ENCODE assay signal across 1 cellular context in genomic region chr2:166163775-166164174, GRCh38.
TF ChIP-seq lines count a peak whose summit lies in the region.

No MANE protein-coding gene starts in this region.

TF ChIP-seq in HepG2, 621 proteins besides CTCF, POLR2A, EP300 and RAD21 (continued from another document and continues in another):
- TF ChIP-seq TFE3 (CRISPR knock-in tag; IDR thresholded peaks at IDR 0.05): no peak
- TF ChIP-seq MED1 (CRISPR knock-in tag; IDR thresholded peaks at IDR 0.05): peak; percentile 39; the same call in 1 of the 2 replicates
- TF ChIP-seq PRDM15 (CRISPR knock-in tag; IDR thresholded peaks at IDR 0.05): no peak
- TF ChIP-seq ZNF121 (CRISPR knock-in tag; IDR thresholded peaks at IDR 0.05): 0 out of 2 replicates have a peak, but pooled peaks have one; percentile 29
- TF ChIP-seq SMYD3 (CRISPR knock-in tag; IDR thresholded peaks at IDR 0.05): no peak
- no peak for TF ChIP-seq UBTF (CRISPR knock-in tag; IDR thresholded peaks at IDR 0.05)
- no peak for TF ChIP-seq AKAP8 (CRISPR knock-in tag; IDR thresholded peaks at IDR 0.05)
- peak; percentile 62; the same call in 1 of the 2 replicates for TF ChIP-seq ONECUT2 (CRISPR knock-in tag; IDR thresholded peaks at IDR 0.05)
- no peak for TF ChIP-seq SKI (IDR thresholded peaks at IDR 0.05; ENCODE audit: partially characterized antibody)
- TF ChIP-seq ZNF556 (CRISPR knock-in tag; IDR thresholded peaks at IDR 0.05; ENCODE audit: borderline replicate concordance): no peak
- TF ChIP-seq NFAT5 (CRISPR knock-in tag; IDR thresholded peaks at IDR 0.05): no peak
- TF ChIP-seq EEA1 (CRISPR knock-in tag; IDR thresholded peaks at IDR 0.05; ENCODE audit: borderline replicate concordance): no peak
- no peak for TF ChIP-seq IRF9 (CRISPR knock-in tag; IDR thresholded peaks at IDR 0.05; ENCODE audit: borderline replicate concordance)
- TF ChIP-seq HNRNPL (IDR thresholded peaks at IDR 0.05; ENCODE audit: low read depth, low read length): no peak
- TF ChIP-seq XRCC5 (optimal IDR thresholded peaks at IDR 0.05; ENCODE audit: low read length): no peak
- no peak for TF ChIP-seq ZNF101 (CRISPR knock-in tag; IDR thresholded peaks at IDR 0.05; ENCODE audit: borderline replicate concordance, low read depth)
- TF ChIP-seq ZBTB4 (CRISPR knock-in tag; IDR thresholded peaks at IDR 0.05; ENCODE audit: borderline replicate concordance): no peak
- TF ChIP-seq RBFOX2 (IDR thresholded peaks at IDR 0.05; ENCODE audit: low read depth, low read length): no peak
- TF ChIP-seq ZKSCAN1 (IDR thresholded peaks at IDR 0.05; ENCODE audit: low read length): no peak
- TF ChIP-seq CBFB (CRISPR knock-in tag; IDR thresholded peaks at IDR 0.05): no peak
- TF ChIP-seq GRHL1 (CRISPR knock-in tag; conservative IDR thresholded peaks at IDR 0.05): no peak
- no peak for TF ChIP-seq ZBTB25 (CRISPR knock-in tag; IDR thresholded peaks at IDR 0.05)
- no peak for TF ChIP-seq JUND (CRISPR knock-in tag; IDR thresholded peaks at IDR 0.05)
- TF ChIP-seq HINFP (CRISPR knock-in tag; IDR thresholded peaks at IDR 0.05; ENCODE audit: low read depth): no peak
- no peak for TF ChIP-seq ELF1 (CRISPR knock-in tag; IDR thresholded peaks at IDR 0.05)
- no peak for TF ChIP-seq ZNF800 (CRISPR knock-in tag; IDR thresholded peaks at IDR 0.05)
- no peak for TF ChIP-seq ZNF414 (CRISPR knock-in tag; IDR thresholded peaks at IDR 0.05)
